In the genomic region with DNA sequence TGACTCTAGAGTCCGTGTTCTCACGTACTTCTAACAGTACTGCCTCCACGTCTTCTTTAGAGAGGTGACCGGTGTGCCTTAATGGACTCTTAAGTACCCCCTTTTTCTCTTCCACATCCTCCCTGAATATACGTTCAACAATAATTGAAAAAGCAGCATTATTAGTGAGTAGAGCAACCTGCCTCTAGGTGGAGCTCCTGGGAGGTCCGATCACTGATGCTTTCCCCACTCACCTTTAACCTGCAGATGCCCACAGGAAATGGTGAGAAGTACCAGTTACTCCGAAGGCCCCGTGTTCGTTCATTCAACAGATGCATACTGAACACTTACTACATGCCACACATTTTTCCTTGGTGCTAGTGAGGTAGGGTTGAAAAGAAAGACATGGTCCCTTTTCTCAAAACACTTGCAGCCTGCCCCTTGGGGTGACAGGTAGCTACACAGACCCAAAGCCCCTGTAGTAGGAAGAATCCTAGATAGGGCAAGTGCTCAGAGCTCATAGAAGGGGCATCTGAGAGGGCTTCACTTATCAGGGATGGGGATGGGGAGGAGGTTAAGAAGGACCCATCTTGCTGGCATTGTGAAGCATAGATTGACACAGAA, we compare ENCODE assay signal across 9 cellular contexts.
DNase-seq lines count a peak whose midpoint lies in the region; ATAC-seq and TF ChIP-seq lines count a peak whose summit lies in the region.
"Had no signal": no experiment of that assay in that cellular context is flagged by ENCODE, and none has a peak within 500 bp of the region (broad histone marks: within the 10 kb centered on the region; RNA-seq: fewer than 3 reads in every experiment).

No MANE protein-coding gene starts in this region.

- no peak overlapping the region for H3K27ac ChIP-seq in 22Rv1

- no peak for ATAC-seq in HG03045 (IDR thresholded peaks at IDR 0.05; ENCODE audit: unreplicated experiment)

- WGBS in lower leg skin, 2 donors, result 51 to 64% methylated on average over 9 of the region's 9 CpGs

- DNase-seq in ELR (ENCODE audit: low read depth) (peak; percentile 17), NB4 (ENCODE audit: low read depth) (no peak), epithelial cell of esophagus (ENCODE audit: low read depth) (peak; percentile 15), lower leg skin (ENCODE audit: low spot score in 2 of 2) (no peak), amygdala (lab: John Stamatoyannopoulos, UW) (no peak)
- no peak for DNase-seq in activated CD8-positive, alpha-beta memory T cell treated with anti-CD3 and anti-CD28 coated beads for 24 hours
- DNase-seq: NCI-H510A treated with DMSO at 0.1 percent for 48 hours had no signal

- H3K4me3 ChIP-seq in NB4 (ENCODE audit: low read depth, low read length) (no peak overlapping the region), epithelial cell of esophagus (ENCODE audit: low read length) (no peak overlapping the region), lower leg skin (ENCODE audit: low read depth, poor library complexity, severe bottlenecking) (no peak overlapping the region)

- TF ChIP-seq CTCF in 22Rv1 (IDR thresholded peaks at IDR 0.05), result peak; percentile 84
- peak; percentile 45 for TF ChIP-seq CTCF in NB4 (IDR thresholded peaks at IDR 0.05; ENCODE audit: low read depth, low read length)
- TF ChIP-seq CTCF in epithelial cell of esophagus (IDR thresholded peaks at IDR 0.05; ENCODE audit: insufficient read depth, low read depth, low read length, missing control alignments), result peak; percentile 42
- no peak for TF ChIP-seq CTCF in lower leg skin (IDR thresholded peaks at IDR 0.05)

- intact Hi-C loops in lower leg skin (cut with DNase I; ENCODE audit: low total_unique reads), result loop anchor here (10.0 kb wide), 1 partner anchor 459 kb away; no protein-coding TSS in a partner anchor

- TF ChIP-seq POLR2A in NB4 (IDR thresholded peaks at IDR 0.05; ENCODE audit: extremely low read depth, insufficient read length) (no peak), lower leg skin (IDR thresholded peaks at IDR 0.05) (no peak)

Comparison
In these comparisons a context has a peak if more than half of its experiments do, and no peak if none do; other contexts are left out.
1. CTCF ChIP-seq: peak in 22Rv1 (single experiment), NB4 (single experiment) and epithelial cell of esophagus (single experiment); none in lower leg skin (0 of 3).
2. DNase-seq: peak in ELR (single experiment) and epithelial cell of esophagus (single experiment); none in NB4 (single experiment), activated CD8-positive, alpha-beta memory T cell treated with anti-CD3 and anti-CD28 coated beads for 24 hours (single experiment), lower leg skin (0 of 2) and amygdala (0 of 56).